ENCODE assay signal across 8 cellular contexts in the genomic region with DNA sequence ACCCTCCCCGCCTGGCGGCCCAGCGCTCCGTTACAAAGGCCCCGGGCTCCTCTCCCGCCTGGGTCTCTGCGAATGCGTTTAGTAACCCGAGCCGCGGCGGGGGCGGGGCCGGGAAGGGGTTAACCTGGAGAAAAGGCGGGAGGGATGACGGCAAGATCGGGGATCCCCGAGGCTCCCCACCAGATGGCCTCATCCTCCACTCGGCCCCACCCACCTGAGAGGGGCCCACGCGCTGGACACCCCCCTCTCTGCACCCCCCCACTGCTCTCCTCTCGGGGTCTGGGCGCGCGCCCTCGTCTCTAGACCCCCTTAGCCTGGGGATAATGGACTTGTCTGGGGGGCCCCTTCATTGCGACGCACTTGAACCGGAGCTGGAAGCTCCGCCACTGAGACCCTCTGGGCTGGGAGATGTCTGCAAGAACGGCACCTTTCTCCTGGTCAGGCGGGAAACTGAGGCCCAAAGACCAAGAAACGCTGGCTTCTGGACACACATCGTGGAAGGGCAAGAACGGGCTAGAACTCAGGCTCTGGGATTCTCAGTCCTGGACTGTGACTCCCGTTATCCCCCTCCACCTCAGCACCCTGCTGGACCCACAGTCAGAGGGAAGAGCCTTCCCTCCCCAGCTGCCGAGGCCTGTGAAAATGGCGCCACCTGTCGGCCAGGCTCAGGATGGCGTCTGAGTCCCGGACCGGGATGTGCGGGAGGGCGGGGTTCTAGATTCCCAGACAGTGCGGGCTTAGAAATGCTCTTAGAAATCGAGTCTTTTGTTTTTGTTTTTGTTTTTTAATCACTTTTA. TPM values are rescaled to one million over a fixed set of nuclear protein-coding genes. Genes with fewer than 3 reads are reported as not detected.
DNase-seq lines count a peak whose midpoint lies in the region; ATAC-seq and TF ChIP-seq lines count a peak whose summit lies in the region.

No MANE protein-coding gene starts in this region.

- TF ChIP-seq CTCF in CD8-positive, alpha-beta T cell (IDR thresholded peaks at IDR 0.05), result peak; percentile 98
- TF ChIP-seq CTCF in lower lobe of right lung (IDR thresholded peaks at IDR 0.05), result peak; percentile 99

- peaks cover 50% of the 10 kb centered on the region for H3K4me1 Mint-ChIP-seq in CD8-positive, alpha-beta T cell (ENCODE audit: low read depth)
- peaks cover 54% of the 10 kb centered on the region for H3K4me1 Mint-ChIP-seq in activated CD4-positive, alpha-beta memory T cell treated with anti-CD3 and anti-CD28 coated beads for 36 hours (ENCODE audit: low read depth)

- CTCF ChIA-PET in CD8-positive, alpha-beta T cell (lab: Charles Lee), result interaction anchor here (0.9 to 6.5 kb wide), 15 partner anchors 12 to 459 kb away, joined by 3 to 40 read pairs (median 6); no protein-coding TSS in a partner anchor
- CTCF ChIA-PET in activated CD4-positive, alpha-beta memory T cell treated with anti-CD3 and anti-CD28 coated beads for 36 hours (lab: Charles Lee), result interaction anchor here (1.0 to 6.5 kb wide), 11 partner anchors 28 to 293 kb away, joined by 3 to 60 read pairs (median 9); no protein-coding TSS in a partner anchor

- intact Hi-C loops in CD8-positive, alpha-beta T cell (cut with DNase I, micrococcal nuclease), result loop anchor here (1.0 to 2.0 kb wide), 5 partner anchors 16 to 293 kb away; no protein-coding TSS in a partner anchor
- intact Hi-C loops in activated CD4-positive, alpha-beta memory T cell treated with anti-CD3 and anti-CD28 coated beads for 36 hours (cut with micrococcal nuclease), result loop anchor here (1.0 to 2.0 kb wide), 4 partner anchors 16 to 294 kb away; no protein-coding TSS in a partner anchor
- intact Hi-C loops in lower lobe of right lung (cut with DNase I), result no loop called here

- no peaks in the 10 kb centered on the region for H3K9me3 ChIP-seq in CD8-positive, alpha-beta T cell (ENCODE audit: low read length)
- H3K9me3 ChIP-seq in ectodermal cell (ENCODE audit: control insufficient read depth, low read length), result no peaks in the 10 kb centered on the region
- H3K9me3 ChIP-seq in lower lobe of right lung, result no peaks in the 10 kb centered on the region

- POLR2A ChIA-PET in CD8-positive, alpha-beta T cell (lab: Charles Lee), result no interaction called here
- POLR2A ChIA-PET in activated CD4-positive, alpha-beta memory T cell treated with anti-CD3 and anti-CD28 coated beads for 36 hours (lab: Charles Lee), result interaction anchor here (0.6 kb wide), 1 partner anchor 10 kb away, joined by 3 read pairs; no protein-coding TSS in a partner anchor

- no peak overlapping the region for H3K27ac ChIP-seq in CD8-positive, alpha-beta T cell (ENCODE audit: low read depth, low read length)
- H3K27ac ChIP-seq in ectodermal cell (ENCODE audit: insufficient read depth, low read depth, low read length, poor library complexity, severe bottlenecking), result peak overlapping the region; percentile 52
- no peak overlapping the region for H3K27ac ChIP-seq in lower lobe of right lung

- 1% methylated on average over 45 of the region's 46 CpGs for WGBS in ectodermal cell, 2 experiments

- H3K4me1 ChIP-seq in CD8-positive, alpha-beta T cell (ENCODE audit: insufficient read depth, low read length), result peaks cover 63% of the 10 kb centered on the region
- H3K4me1 ChIP-seq in ectodermal cell (ENCODE audit: control insufficient read depth, insufficient read depth, low read length), result peaks cover 45% of the 10 kb centered on the region
- H3K4me1 ChIP-seq in lower lobe of right lung, result peaks cover 62% of the 10 kb centered on the region

- no peak overlapping the region for H3K4me3 Mint-ChIP-seq in CD8-positive, alpha-beta T cell
- no peak overlapping the region for H3K4me3 Mint-ChIP-seq in activated CD4-positive, alpha-beta memory T cell treated with anti-CD3 and anti-CD28 coated beads for 36 hours

- H3K36me3 Mint-ChIP-seq in CD8-positive, alpha-beta T cell, result no peaks in the 10 kb centered on the region
- no peaks in the 10 kb centered on the region for H3K36me3 Mint-ChIP-seq in activated CD4-positive, alpha-beta memory T cell treated with anti-CD3 and anti-CD28 coated beads for 36 hours

- peak; percentile 68 to 90 (median 81) for DNase-seq in CD8-positive, alpha-beta T cell
- DNase-seq in HPDE6-E6E7 (ENCODE audit: extremely low spot score), result peak; percentile 88
- peak; percentile 83 for DNase-seq in NCI-H82 treated with DMSO at 0.1 percent for 48 hours (lab: John Stamatoyannopoulos, UW; ENCODE audit: unreplicated experiment)
- peak; percentile 92 for DNase-seq in activated CD4-positive, alpha-beta memory T cell treated with anti-CD3 and anti-CD28 coated beads for 36 hours
- peak; percentile 90 for DNase-seq in lower lobe of right lung
- peak; percentile 53 for DNase-seq in stimulated activated CD8-positive, alpha-beta memory T cell treated with anti-CD3 and anti-CD28 coated beads, Interleukin-12 subunit alpha, Interleukin-12 subunit beta, amount 100 ng/mL, for 24 hours (ENCODE audit: extremely low read depth)

- H3K27me3 ChIP-seq in CD8-positive, alpha-beta T cell (ENCODE audit: insufficient read depth, low read length), result peaks cover 35% of the 10 kb centered on the region
- H3K27me3 ChIP-seq in ectodermal cell (ENCODE audit: control insufficient read depth, insufficient read depth, low read length, poor library complexity, severe bottlenecking) (peaks cover 57% of the 10 kb centered on the region), lower lobe of right lung (ENCODE audit: low read depth) (peaks cover 68% of the 10 kb centered on the region)

- H3K9me3 Mint-ChIP-seq in CD8-positive, alpha-beta T cell, result no peaks in the 10 kb centered on the region
- H3K9me3 Mint-ChIP-seq in activated CD4-positive, alpha-beta memory T cell treated with anti-CD3 and anti-CD28 coated beads for 36 hours, result no peaks in the 10 kb centered on the region

- no peak overlapping the region for H3K27ac Mint-ChIP-seq in CD8-positive, alpha-beta T cell
- no peak overlapping the region for H3K27ac Mint-ChIP-seq in activated CD4-positive, alpha-beta memory T cell treated with anti-CD3 and anti-CD28 coated beads for 36 hours

- no peak overlapping the region for H3K4me3 ChIP-seq in CD8-positive, alpha-beta T cell (ENCODE audit: low read depth, low read length)
- H3K4me3 ChIP-seq in ectodermal cell (ENCODE audit: insufficient read depth, low read depth, low read length) (peak overlapping the region; percentile 47), lower lobe of right lung (no peak overlapping the region)

- peaks cover 31% of the 10 kb centered on the region for H3K27me3 Mint-ChIP-seq in CD8-positive, alpha-beta T cell (ENCODE audit: low read depth)
- H3K27me3 Mint-ChIP-seq in activated CD4-positive, alpha-beta memory T cell treated with anti-CD3 and anti-CD28 coated beads for 36 hours, result peaks cover 30% of the 10 kb centered on the region

- H3K36me3 ChIP-seq in CD8-positive, alpha-beta T cell (ENCODE audit: insufficient read depth, low read length), result no peaks in the 10 kb centered on the region
- no peaks in the 10 kb centered on the region for H3K36me3 ChIP-seq in ectodermal cell (ENCODE audit: control insufficient read depth, insufficient read depth, low read length)
- no peaks in the 10 kb centered on the region for H3K36me3 ChIP-seq in lower lobe of right lung

- ATAC-seq in CD8-positive, alpha-beta T cell, result peak; percentile 60
- ATAC-seq in lower lobe of right lung (peak; percentile 73 to 80), GM21390 (IDR thresholded peaks at IDR 0.05; ENCODE audit: unreplicated experiment) (no peak)

RNA-seq across cellular contexts. Expression of a gene that starts 2.9 kb away (rescaled TPM):
- 100 to 1,000 TPM in 1 of 2 experiments, 10 to 100 TPM in 1; 86.0 to 107 TPM for total RNA-seq in CD8-positive, alpha-beta T cell
- 100 to 1,000 TPM; 178 to 182 TPM for total RNA-seq in activated CD4-positive, alpha-beta memory T cell treated with anti-CD3 and anti-CD28 coated beads for 36 hours
- polyA plus RNA-seq in ectodermal cell (2013, experiment 1 of 4), result 149 TPM
- polyA plus RNA-seq in ectodermal cell (2013, experiment 2 of 4), result 154 TPM
- polyA plus RNA-seq in ectodermal cell (2013, experiment 3 of 4), result 117 TPM
- 145 TPM for polyA plus RNA-seq in ectodermal cell (2013, experiment 4 of 4)
- total RNA-seq in lower lobe of right lung, result 316 TPM

RNA-seq across cellular contexts. Expression of a gene that starts 21.6 kb away (rescaled TPM):
- 10 to 100 TPM; 93.8 to 95.3 TPM for total RNA-seq in CD8-positive, alpha-beta T cell
- total RNA-seq in activated CD4-positive, alpha-beta memory T cell treated with anti-CD3 and anti-CD28 coated beads for 36 hours, result 100 to 1,000 TPM; 112 to 126 TPM
- polyA plus RNA-seq in ectodermal cell (2013, experiment 1 of 4), result 120 TPM
- polyA plus RNA-seq in ectodermal cell (2013, experiment 2 of 4), result 117 TPM
- 85.8 TPM for polyA plus RNA-seq in ectodermal cell (2013, experiment 3 of 4)
- polyA plus RNA-seq in ectodermal cell (2013, experiment 4 of 4), result 93.1 TPM
- 91.2 TPM for total RNA-seq in lower lobe of right lung
